In the genomic region with DNA sequence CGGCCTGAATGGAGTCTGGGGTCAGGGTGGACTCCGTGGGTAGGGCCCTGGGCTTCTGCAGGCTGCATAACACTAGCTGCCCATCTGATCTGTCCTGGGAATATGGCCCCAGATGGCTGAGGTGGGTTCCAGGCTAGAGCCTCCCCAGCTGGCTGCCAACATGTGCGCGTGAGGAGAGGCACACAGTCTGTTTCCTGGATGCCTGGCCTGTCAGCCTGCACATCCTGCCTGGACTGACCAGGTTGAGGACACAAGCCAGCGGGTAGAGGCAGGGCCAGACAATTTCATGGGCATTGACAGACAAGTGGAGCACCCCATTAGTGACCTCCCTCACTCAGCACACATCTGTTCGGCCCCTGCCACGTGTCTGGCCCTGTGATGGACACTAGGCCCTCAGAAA, we compare ENCODE assay signal across 14 cellular contexts. TPM values are rescaled to one million over a fixed set of nuclear protein-coding genes. Genes with fewer than 3 reads are reported as not detected.
A peak's percentile ranks its signal among the peaks of the same experiment; 100 is the strongest.
DNase-seq lines count a peak whose midpoint lies in the region; ATAC-seq and TF ChIP-seq lines count a peak whose summit lies in the region.
"Had no signal": no experiment of that assay in that cellular context is flagged by ENCODE, and none has a peak within 500 bp of the region (broad histone marks: within the 10 kb centered on the region; RNA-seq: fewer than 3 reads in every experiment).

No MANE protein-coding gene starts in this region.

- peaks cover 17% of the 10 kb centered on the region for H3K4me1 Mint-ChIP-seq in stimulated activated effector memory CD8-positive, alpha-beta T cell treated with anti-CD3 and anti-CD28 coated beads, Interleukin-12 subunit alpha, Interleukin-12 subunit beta, amount 100 ng/mL, for 72 hours

- intact Hi-C loops in OCI-LY7 (cut with micrococcal nuclease; ENCODE audit: unreplicated experiment) = no loop called here

- BruUV-seq in OCI-LY7 (replicated peaks; lab: Mats Ljungman, UMichigan) = no TSS peak

- H3K9me2 ChIP-seq in OCI-LY7 (ENCODE audit: insufficient read depth, low read length) = no peaks in the 10 kb centered on the region

- POLR2A ChIA-PET in OCI-LY7 (lab: Charles Lee) = interaction anchor here (1.5 kb wide), 1 partner anchor 12 kb away, joined by 4 read pairs; no protein-coding TSS in a partner anchor

- no peaks in the 10 kb centered on the region for H3K27me3 ChIP-seq in gastroesophageal sphincter

- no peaks in the 10 kb centered on the region for H3K9me3 Mint-ChIP-seq in stimulated activated effector memory CD8-positive, alpha-beta T cell treated with anti-CD3 and anti-CD28 coated beads, Interleukin-12 subunit alpha, Interleukin-12 subunit beta, amount 100 ng/mL, for 72 hours
- H3K9me3 Mint-ChIP-seq: H9 had no signal

- no peaks in the 10 kb centered on the region for H3K79me2 ChIP-seq in OCI-LY7 (ENCODE audit: insufficient read depth, low read depth, low read length)

- H3K4me2 ChIP-seq in OCI-LY7 (ENCODE audit: low read length) = no peak overlapping the region

- CTCF ChIA-PET in OCI-LY7 (lab: Charles Lee; ENCODE audit: unreplicated experiment) = no interaction called here

- H3K4me3 ChIP-seq in gastroesophageal sphincter = no peak overlapping the region
- no peak overlapping the region for H3K4me3 ChIP-seq in OCI-LY7 (ENCODE audit: low read depth, low read length, poor library complexity, severe bottlenecking)

- no peak overlapping the region for H2AFZ ChIP-seq in OCI-LY7 (ENCODE audit: low read length)

- no peaks in the 10 kb centered on the region for H3K36me3 ChIP-seq in gastroesophageal sphincter
- H3K36me3 ChIP-seq in OCI-LY7 (ENCODE audit: insufficient read depth, low read length) = no peaks in the 10 kb centered on the region

- H3K9me3 ChIP-seq in gastroesophageal sphincter (no peaks in the 10 kb centered on the region), OCI-LY7 (ENCODE audit: low read length) (no peaks in the 10 kb centered on the region)

- TF ChIP-seq EP300 in gastroesophageal sphincter (IDR thresholded peaks at IDR 0.05) = no peak

- H4K20me1 ChIP-seq in OCI-LY7 (ENCODE audit: insufficient read depth, low read length) = no peaks in the 10 kb centered on the region

- H3K4me1 ChIP-seq in gastroesophageal sphincter = peaks cover 0 to 60% (median 31%) of the 10 kb centered on the region in 3 donors
- H3K4me1 ChIP-seq in OCI-LY7 (ENCODE audit: insufficient read depth, low read length, poor library complexity, severe bottlenecking) = peaks cover 9% of the 10 kb centered on the region

- H3K27ac ChIP-seq in gastroesophageal sphincter = peak overlapping the region in 1 of 4 donors; percentile 7
- no peak overlapping the region for H3K27ac ChIP-seq in OCI-LY7 (ENCODE audit: low read depth, low read length, poor library complexity, severe bottlenecking)

- peak overlapping the region; percentile 2 for H3K27ac Mint-ChIP-seq in stimulated activated effector memory CD8-positive, alpha-beta T cell treated with anti-CD3 and anti-CD28 coated beads, Interleukin-12 subunit alpha, Interleukin-12 subunit beta, amount 100 ng/mL, for 72 hours

- no CpG with 5 or more reads among the region's 7 CpGs for WGBS in gastroesophageal sphincter (ENCODE audit: low coverage in 1 of 2), 2 donors

- TF ChIP-seq POLR2A in gastroesophageal sphincter (IDR thresholded peaks at IDR 0.05) = no peak

- no peaks in the 10 kb centered on the region for H3K36me3 Mint-ChIP-seq in stimulated activated effector memory CD8-positive, alpha-beta T cell treated with anti-CD3 and anti-CD28 coated beads, Interleukin-12 subunit alpha, Interleukin-12 subunit beta, amount 100 ng/mL, for 72 hours

- no peak overlapping the region for H3K4me3 Mint-ChIP-seq in stimulated activated effector memory CD8-positive, alpha-beta T cell treated with anti-CD3 and anti-CD28 coated beads, Interleukin-12 subunit alpha, Interleukin-12 subunit beta, amount 100 ng/mL, for 72 hours
- H3K4me3 Mint-ChIP-seq: H9 had no signal

- TF ChIP-seq CTCF in gastroesophageal sphincter (IDR thresholded peaks at IDR 0.05) (no peak), OCI-LY7 (conservative IDR thresholded peaks at IDR 0.05; ENCODE audit: low read length) (no peak)

- peak; percentile 18 for ATAC-seq in gastroesophageal sphincter
- no peak for ATAC-seq in stimulated activated effector memory CD8-positive, alpha-beta T cell treated with anti-CD3 and anti-CD28 coated beads, Interleukin-12 subunit alpha, Interleukin-12 subunit beta, amount 100 ng/mL, for 72 hours

- peak; percentile 71 for DNase-seq in NCI-H82 (lab: John Stamatoyannopoulos, UW)
- no peak for DNase-seq in NCI-H82 treated with DMSO at 0.1 percent for 48 hours (lab: John Stamatoyannopoulos, UW; ENCODE audit: unreplicated experiment)
- DNase-seq in stimulated activated effector memory CD8-positive, alpha-beta T cell treated with anti-CD3 and anti-CD28 coated beads, Interleukin-12 subunit alpha, Interleukin-12 subunit beta, amount 100 ng/mL, for 72 hours (ENCODE audit: low spot score in 2 of 2) = no peak
- DNase-seq in DMS153 (lab: John Stamatoyannopoulos, UW) = no peak
- DNase-seq in OCI-LY7 (ENCODE audit: low spot score) = no peak
- DNase-seq: 8988T; activated CD4-positive, CD25-positive, alpha-beta regulatory T cell treated with anti-CD3 and anti-CD28 coated beads, Interleukin-2, amount 50 U/mL, for 72 hours; activated gamma-delta T cell; H9; Kasumi-1; stimulated activated CD4-positive, alpha-beta T cell treated with anti-CD3 and anti-CD28 coated beads, Interleukin-12 subunit alpha, Interleukin-12 subunit beta, amount 100 ng/mL, for 4 hours; stimulated activated naive CD4-positive, alpha-beta T cell treated with Interleukin-2 at 50 U/mL for 16 hours; T-helper 2 cell had no signal

RNA-seq across cellular contexts. Expression of a gene that starts 29.8 kb away (rescaled TPM):
- total RNA-seq in gastroesophageal sphincter (1,000 to 10,000 TPM in 3 of 4 donors, 100 to 1,000 TPM in 1; 775 to 1,945 (median 1,298) TPM), OCI-LY7 (2022) (1,513 and 1,535 TPM in 2 replicates)
- total RNA-seq in OCI-LY7 (2014; rRNA removed; shearing (Covaris generic)) = 1,739 and 1,781 TPM in 2 replicates

RNA-seq across cellular contexts. Expression of a gene that starts 30.9 kb away (rescaled TPM):
- total RNA-seq in gastroesophageal sphincter (10 to 100 TPM; 10.2 to 18.1 (median 14.7) TPM), OCI-LY7 (2022) (13.5 and 14.4 TPM in 2 replicates)
- total RNA-seq in OCI-LY7 (2014; rRNA removed; shearing (Covaris generic)) = 8.4 and 11.4 TPM in 2 replicates

RNA-seq across cellular contexts. Expression of a gene that starts 42.1 kb away (rescaled TPM):
- 10 to 100 TPM; 10.6 to 21.4 (median 19.5) TPM for total RNA-seq in gastroesophageal sphincter
- total RNA-seq in OCI-LY7 (2014; rRNA removed; shearing (Covaris generic)) = 0.54 and 3.3 TPM in 2 replicates
- total RNA-seq in OCI-LY7 (2022) = 4.0 and 5.6 TPM in 2 replicates

RNA-seq across cellular contexts. Expression of a gene that starts 50.6 kb away (rescaled TPM):
- total RNA-seq in gastroesophageal sphincter (10 to 100 TPM; 12.6 to 20.2 (median 13.8) TPM), OCI-LY7 (2022) (8.9 and 10.5 TPM in 2 replicates)
- 3.7 and 7.5 TPM in 2 replicates for total RNA-seq in OCI-LY7 (2014; rRNA removed; shearing (Covaris generic))

RNA-seq across cellular contexts. Expression of a gene that starts 51.6 kb away (rescaled TPM):
- total RNA-seq in gastroesophageal sphincter (10 to 100 TPM; 34.6 to 46.8 (median 45.1) TPM), OCI-LY7 (2022) (40.1 and 41.4 TPM in 2 replicates)
- total RNA-seq in OCI-LY7 (2014; rRNA removed; shearing (Covaris generic)) = 11.3 and 16.1 TPM in 2 replicates
